15 cellular contexts compared by ENCODE assay signal in the genomic region with DNA sequence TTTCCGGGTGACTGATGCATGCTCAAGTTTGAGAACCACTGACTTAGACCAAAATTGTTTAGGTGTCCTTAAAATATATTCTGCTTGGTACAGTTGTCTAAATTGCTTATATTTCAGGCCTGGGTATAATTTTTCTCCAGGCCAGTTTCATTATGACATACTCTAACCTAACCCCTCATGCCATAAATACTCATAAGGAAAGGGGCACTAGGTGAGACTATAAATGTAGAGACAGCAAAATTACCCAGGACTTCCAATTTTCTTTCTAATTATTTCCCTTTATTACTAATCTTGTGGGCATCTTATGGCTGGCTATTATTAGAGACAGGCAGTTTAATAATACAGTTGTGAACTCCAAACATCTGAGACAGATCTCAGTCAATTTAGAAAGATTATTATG.
DNase-seq lines count a peak whose midpoint lies in the region; ATAC-seq and TF ChIP-seq lines count a peak whose summit lies in the region.
"Had no signal": no experiment of that assay in that cellular context is flagged by ENCODE, and none has a peak within 500 bp of the region (broad histone marks: within the 10 kb centered on the region; RNA-seq: fewer than 3 reads in every experiment).

No MANE protein-coding gene starts in this region.

- no peaks in the 10 kb centered on the region for H3K27me3 ChIP-seq in HUES6 (ENCODE audit: control insufficient read depth, insufficient read depth, low read length)
- peaks cover 0 to 17% (median 0%) of the 10 kb centered on the region in 7 donors for H3K27me3 ChIP-seq in heart right ventricle

- H3K4me1 ChIP-seq in HUES6 (ENCODE audit: control insufficient read depth, insufficient read depth, low read length) (peaks cover 17% of the 10 kb centered on the region; the same call in 1 of the 2 replicates), heart right ventricle (no peaks in the 10 kb centered on the region)
- H3K4me1 ChIP-seq: HAP-1 had no signal

- ATAC-seq in GM18873 (IDR thresholded peaks at IDR 0.05; ENCODE audit: low FRiP score, unreplicated experiment), result peak; percentile 40
- peak; percentile 79 for ATAC-seq in GM21528 (IDR thresholded peaks at IDR 0.05; ENCODE audit: low FRiP score, unreplicated experiment)
- peak; percentile 53 for ATAC-seq in HG03045 (IDR thresholded peaks at IDR 0.05; ENCODE audit: unreplicated experiment)
- ATAC-seq in heart right ventricle, result no peak

- H3K4me3 Mint-ChIP-seq in activated T-cell treated with anti-CD3 and anti-CD28 coated beads, Interleukin-2, amount 50 U/mL, for 24 hours, result no peak overlapping the region
- H3K4me3 Mint-ChIP-seq: stimulated activated naive CD8-positive, alpha-beta T cell treated with anti-CD3 and anti-CD28 coated beads, Interleukin-15, Interleukin-2, amounts not matched to agents 100 ng/mL and 50 ng/mL, for 24 hours had no signal

- WGBS in heart right ventricle, 2 donors, result 92 to 94% methylated on average over 1 of the region's 1 CpG

- H3K27me3 Mint-ChIP-seq in activated T-cell treated with anti-CD3 and anti-CD28 coated beads, Interleukin-2, amount 50 U/mL, for 24 hours, result peaks cover 53% of the 10 kb centered on the region
- H3K27me3 Mint-ChIP-seq: stimulated activated naive CD8-positive, alpha-beta T cell treated with anti-CD3 and anti-CD28 coated beads, Interleukin-15, Interleukin-2, amounts not matched to agents 100 ng/mL and 50 ng/mL, for 24 hours had no signal

- H3K4me3 ChIP-seq in HUES6 (ENCODE audit: low read depth, low read length) (no peak overlapping the region), heart right ventricle (no peak overlapping the region)
- H3K4me3 ChIP-seq: HAP-1 had no signal

- no peak for TF ChIP-seq CTCF in heart right ventricle (IDR thresholded peaks at IDR 0.05)

- peak overlapping the region; percentile 7; the same call in 1 of the 2 replicates for H3K27ac ChIP-seq in HUES6 (ENCODE audit: low read depth, low read length)
- no peak overlapping the region for H3K27ac ChIP-seq in heart right ventricle

- H3K9me3 Mint-ChIP-seq in activated T-cell treated with anti-CD3 and anti-CD28 coated beads, Interleukin-2, amount 50 U/mL, for 24 hours, result no peaks in the 10 kb centered on the region
- H3K9me3 Mint-ChIP-seq: stimulated activated naive CD8-positive, alpha-beta T cell treated with anti-CD3 and anti-CD28 coated beads, Interleukin-15, Interleukin-2, amounts not matched to agents 100 ng/mL and 50 ng/mL, for 24 hours had no signal

- no peak overlapping the region for H3K9ac ChIP-seq in HUES6 (ENCODE audit: low read length)

- no peaks in the 10 kb centered on the region; the same call in 1 of the 2 replicates for H3K36me3 ChIP-seq in HUES6 (ENCODE audit: control insufficient read depth, insufficient read depth, low read length)
- no peaks in the 10 kb centered on the region for H3K36me3 ChIP-seq in heart right ventricle
- H3K36me3 ChIP-seq: HAP-1 had no signal

- H3K27ac Mint-ChIP-seq in activated T-cell treated with anti-CD3 and anti-CD28 coated beads, Interleukin-2, amount 50 U/mL, for 24 hours, result no peak overlapping the region
- H3K27ac Mint-ChIP-seq: stimulated activated naive CD8-positive, alpha-beta T cell treated with anti-CD3 and anti-CD28 coated beads, Interleukin-15, Interleukin-2, amounts not matched to agents 100 ng/mL and 50 ng/mL, for 24 hours had no signal

- H3K9me3 ChIP-seq in HUES6 (ENCODE audit: control insufficient read depth, insufficient read depth, low read depth, low read length) (peaks cover 14% of the 10 kb centered on the region), heart right ventricle (no peaks in the 10 kb centered on the region)
- H3K9me3 ChIP-seq: HAP-1 had no signal

- DNase-seq in NCI-H1417 treated with DMSO at 0.1 percent for 48 hours (lab: John Stamatoyannopoulos, UW) (no peak), DMS53 treated with DMSO at 0.1 percent for 48 hours (lab: John Stamatoyannopoulos, UW; ENCODE audit: unreplicated experiment) (no peak), heart right ventricle (no peak)
- no peak for DNase-seq in activated T-cell treated with anti-CD3 and anti-CD28 coated beads, Interleukin-2, amount 50 U/mL, for 24 hours
- DNase-seq: activated CD4-positive, alpha-beta T cell treated with anti-CD3 and anti-CD28 coated beads, Interleukin-2, amount 50 U/mL, for 1 hour; activated naive CD4-positive, alpha-beta T cell treated with anti-CD3 and anti-CD28 coated beads, Interleukin-2, amount 50 U/mL, for 16 hours; Karpas-422; NCI-H2171; stimulated activated CD4-positive, alpha-beta T cell treated with anti-CD3 and anti-CD28 coated beads, Interleukin-4, amount 100 ng/mL, for 1 hour had no signal

- H3K36me3 Mint-ChIP-seq in activated T-cell treated with anti-CD3 and anti-CD28 coated beads, Interleukin-2, amount 50 U/mL, for 24 hours (ENCODE audit: low read depth), result no peaks in the 10 kb centered on the region

- H3K4me1 Mint-ChIP-seq in activated T-cell treated with anti-CD3 and anti-CD28 coated beads, Interleukin-2, amount 50 U/mL, for 24 hours (ENCODE audit: low read depth), result peaks cover 7% of the 10 kb centered on the region

- intact Hi-C loops in heart right ventricle (cut with DNase I), result no loop called here

Comparison
In these comparisons a context has a peak if more than half of its experiments do, and no peak if none do; other contexts are left out.
1. ATAC-seq: peak in GM18873 (single experiment), GM21528 (single experiment) and HG03045 (single experiment); none in heart right ventricle (0 of 8).